In genomic region chr2:220880623-220881022, GRCh38 we compare ENCODE assay signal across 20 cellular contexts.
"Had no signal": no experiment of that assay in that cellular context is flagged by ENCODE, and none has a peak within 500 bp of the region (broad histone marks: within the 10 kb centered on the region; RNA-seq: fewer than 3 reads in every experiment).

No MANE protein-coding gene starts in this region.

- H3K9me3 ChIP-seq: SK-N-SH had no signal

- DNase-seq: activated CD4-positive, alpha-beta memory T cell treated with anti-CD3 and anti-CD28 coated beads, Interleukin-2, amount 10 ng/mL, durations not matched to agents 7 days and 5 days; activated CD4-positive, alpha-beta T cell treated with anti-CD3 and anti-CD28 coated beads, Interleukin-2, amount 50 U/mL, for 1 hour; activated CD4-positive, CD25-positive, alpha-beta regulatory T cell; activated gamma-delta T cell; activated naive CD4-positive, alpha-beta T cell treated with anti-CD3 and anti-CD28 coated beads for 36 hours; activated naive CD8-positive, alpha-beta T cell treated with anti-CD3 and anti-CD28 coated beads for 36 hours; activated T-cell treated with anti-CD3 and anti-CD28 coated beads for 4 hours; activated T-cell treated with anti-CD3 and anti-CD28 coated beads, Interleukin-2, amount 50 U/mL, for 48 hours; aorta; MM.1S; NCI-H146; NCI-H187 treated with DMSO at 0.1 percent for 48 hours; NCI-H2081 treated with DMSO at 0.1 percent for 48 hours; NCI-H446; NCI-H524; SK-N-SH; T-helper 1 cell had no signal

- H3K4me3 Mint-ChIP-seq: activated CD4-positive, alpha-beta memory T cell treated with anti-CD3 and anti-CD28 coated beads, Interleukin-2, amount 10 ng/mL, durations not matched to agents 7 days and 5 days; activated naive CD4-positive, alpha-beta T cell treated with anti-CD3 and anti-CD28 coated beads for 36 hours; activated naive CD8-positive, alpha-beta T cell treated with anti-CD3 and anti-CD28 coated beads for 36 hours; activated T-helper 17 cell treated with anti-CD3 and anti-CD28 coated beads, Interleukin-2, amount 50 U/mL, for 72 hours; central memory CD8-positive, alpha-beta T cell had no signal

- H3K27me3 Mint-ChIP-seq: activated CD4-positive, alpha-beta memory T cell treated with anti-CD3 and anti-CD28 coated beads, Interleukin-2, amount 10 ng/mL, durations not matched to agents 7 days and 5 days; activated T-helper 17 cell treated with anti-CD3 and anti-CD28 coated beads, Interleukin-2, amount 50 U/mL, for 72 hours; central memory CD8-positive, alpha-beta T cell had no signal

- H3K36me3 Mint-ChIP-seq: activated naive CD8-positive, alpha-beta T cell treated with anti-CD3 and anti-CD28 coated beads for 36 hours had no signal

- H3K27ac ChIP-seq: VCaP had no signal

- H3K4me1 Mint-ChIP-seq: activated CD4-positive, alpha-beta memory T cell treated with anti-CD3 and anti-CD28 coated beads, Interleukin-2, amount 10 ng/mL, durations not matched to agents 7 days and 5 days; activated naive CD8-positive, alpha-beta T cell treated with anti-CD3 and anti-CD28 coated beads for 36 hours; activated T-helper 17 cell treated with anti-CD3 and anti-CD28 coated beads, Interleukin-2, amount 50 U/mL, for 72 hours; central memory CD8-positive, alpha-beta T cell had no signal

- H3K27ac Mint-ChIP-seq: activated CD4-positive, alpha-beta memory T cell treated with anti-CD3 and anti-CD28 coated beads, Interleukin-2, amount 10 ng/mL, durations not matched to agents 7 days and 5 days; activated naive CD4-positive, alpha-beta T cell treated with anti-CD3 and anti-CD28 coated beads for 36 hours; activated naive CD8-positive, alpha-beta T cell treated with anti-CD3 and anti-CD28 coated beads for 36 hours; activated T-helper 17 cell treated with anti-CD3 and anti-CD28 coated beads, Interleukin-2, amount 50 U/mL, for 72 hours had no signal

- H3K9me3 Mint-ChIP-seq: activated CD4-positive, alpha-beta memory T cell treated with anti-CD3 and anti-CD28 coated beads, Interleukin-2, amount 10 ng/mL, durations not matched to agents 7 days and 5 days; activated naive CD4-positive, alpha-beta T cell treated with anti-CD3 and anti-CD28 coated beads for 36 hours; activated naive CD8-positive, alpha-beta T cell treated with anti-CD3 and anti-CD28 coated beads for 36 hours; activated T-helper 17 cell treated with anti-CD3 and anti-CD28 coated beads, Interleukin-2, amount 50 U/mL, for 72 hours; central memory CD8-positive, alpha-beta T cell had no signal
